22 cellular contexts compared by ENCODE assay signal in genomic region chr1:175493999-175494336, GRCh38.
DNase-seq lines count a peak whose midpoint lies in the region; ATAC-seq lines count a peak whose summit lies in the region.
"Had no signal": no experiment of that assay in that cellular context is flagged by ENCODE, and none has a peak within 500 bp of the region (broad histone marks: within the 10 kb centered on the region; RNA-seq: fewer than 3 reads in every experiment).

No MANE protein-coding gene starts in this region.

- no peak overlapping the region for H2AFZ ChIP-seq in mesenchymal stem cell (ENCODE audit: low read depth, low read length)

- H4K91ac ChIP-seq in mesenchymal stem cell (ENCODE audit: low read length), result no peak overlapping the region

- no peak overlapping the region for H3K4me2 ChIP-seq in mesenchymal stem cell (ENCODE audit: low read length, poor library complexity, severe bottlenecking)

- H3K79me1 ChIP-seq in mesenchymal stem cell (replicated peaks; ENCODE audit: low read length, poor library complexity, severe bottlenecking), result no peaks in the 10 kb centered on the region

- no peak overlapping the region for H3K4ac ChIP-seq in mesenchymal stem cell (ENCODE audit: low read depth in 1 of 2, low read length in 2 of 2)

- no peak overlapping the region for H3K27ac ChIP-seq in mesenchymal stem cell (ENCODE audit: low read length, poor library complexity, severe bottlenecking)
- H3K27ac ChIP-seq: lower lobe of right lung, right lobe of liver, thoracic aorta, uterus had no signal

- peak overlapping the region; percentile 80 for H2BK15ac ChIP-seq in mesenchymal stem cell (ENCODE audit: low read depth, poor library complexity, severe bottlenecking)

- H3K4me1 ChIP-seq in mesenchymal stem cell (ENCODE audit: control insufficient read depth, insufficient read depth, low read depth, low read length), result no peaks in the 10 kb centered on the region
- H3K4me1 ChIP-seq: lower lobe of right lung, right lobe of liver, uterus had no signal

- H3K4me3 ChIP-seq in mesenchymal stem cell (ENCODE audit: insufficient read depth in 1 of 2, low read depth in 1 of 2, low read length in 2 of 2), result no peak overlapping the region
- H3K4me3 ChIP-seq: lower lobe of right lung, right lobe of liver, thoracic aorta, uterus had no signal

- H4K8ac ChIP-seq in mesenchymal stem cell (ENCODE audit: low read length), result no peak overlapping the region

- peaks cover 0 to 14% of the 10 kb centered on the region in 2 experiments for H3K27me3 ChIP-seq in mesenchymal stem cell (ENCODE audit: control insufficient read depth in 1 of 2, insufficient read depth in 1 of 2, low read length in 2 of 2)
- H3K27me3 ChIP-seq: right lobe of liver, uterus had no signal

- H3K36me3 ChIP-seq in mesenchymal stem cell (ENCODE audit: control insufficient read depth in 1 of 2, insufficient read depth in 2 of 2, low read depth in 1 of 2, low read length in 2 of 2), result no peaks in the 10 kb centered on the region
- H3K36me3 ChIP-seq: lower lobe of right lung, right lobe of liver, thoracic aorta, uterus had no signal

- no peak overlapping the region for H2BK120ac ChIP-seq in mesenchymal stem cell (ENCODE audit: low read depth, low read length)

- 37% methylated on average over 3 of the region's 8 CpGs for WGBS in mesenchymal stem cell

- DNase-seq in DMS 273 treated with DMSO at 0.1 percent for 48 hours (lab: John Stamatoyannopoulos, UW) (peak; percentile 72), NCI-H2107 (lab: John Stamatoyannopoulos, UW) (peak; percentile 26), SW480 (ENCODE audit: low spot score) (peak; percentile 30), mesenchymal stem cell (no peak)
- no peak for DNase-seq in activated effector memory CD4-positive, alpha-beta T cell treated with anti-CD3 and anti-CD28 coated beads, Interleukin-2, amount 50 U/mL, for 16 hours
- DNase-seq: activated CD4-positive, alpha-beta memory T cell treated with anti-CD3 and anti-CD28 coated beads for 36 hours; activated CD4-positive, CD25-positive, alpha-beta regulatory T cell; activated CD8-positive, alpha-beta memory T cell treated with anti-CD3 and anti-CD28 coated beads, Interleukin-2, amount 50 U/mL, for 48 hours; Kasumi-1; kidney; lower lobe of right lung; MV-4-11; NCI-H2081 treated with DMSO at 0.1 percent for 48 hours; NCI-H774; right lobe of liver; stimulated activated naive CD4-positive, alpha-beta T cell treated with Interleukin-2 at 50 U/mL for 16 hours; T1000; uterus had no signal

- no peak overlapping the region for H2BK5ac ChIP-seq in mesenchymal stem cell (ENCODE audit: low read depth, low read length, poor library complexity, severe bottlenecking)

- peak overlapping the region in 1 of 2 experiments; percentile 50 for H2BK12ac ChIP-seq in mesenchymal stem cell (ENCODE audit: low read length in 2 of 2)

- no peak overlapping the region for H2AK5ac ChIP-seq in mesenchymal stem cell (ENCODE audit: low read length, severe bottlenecking)

- H3K14ac ChIP-seq in mesenchymal stem cell (ENCODE audit: low read length in 2 of 2), result no peak overlapping the region

- no peaks in the 10 kb centered on the region for H3K9me3 ChIP-seq in mesenchymal stem cell (ENCODE audit: control insufficient read depth, low read length)
- H3K9me3 ChIP-seq: lower lobe of right lung, right lobe of liver, thoracic aorta, uterus had no signal

- no peak overlapping the region for H3K9ac ChIP-seq in mesenchymal stem cell (ENCODE audit: low read length)

- H3K23ac ChIP-seq in mesenchymal stem cell (ENCODE audit: low read length in 2 of 2), result no peak overlapping the region

- H3K18ac ChIP-seq in mesenchymal stem cell (ENCODE audit: low read depth in 1 of 2, low read length in 2 of 2), result no peak overlapping the region

- no peak for ATAC-seq in GM21786 (IDR thresholded peaks at IDR 0.05; ENCODE audit: unreplicated experiment)
- no peak for ATAC-seq in HG03139 (IDR thresholded peaks at IDR 0.05; ENCODE audit: unreplicated experiment)
- ATAC-seq: activated T-helper 17 cell treated with anti-CD3 and anti-CD28 coated beads, Interleukin-2, amount 50 U/mL, for 72 hours; lower lobe of right lung; right lobe of liver had no signal

Comparison
In these comparisons a context has a peak if more than half of its experiments do, and no peak if none do; other contexts are left out.
1. DNase-seq: peak in DMS 273 treated with DMSO at 0.1 percent for 48 hours (single experiment), NCI-H2107 (single experiment) and SW480 (single experiment); none in mesenchymal stem cell (single experiment) and activated effector memory CD4-positive, alpha-beta T cell treated with anti-CD3 and anti-CD28 coated beads, Interleukin-2, amount 50 U/mL, for 16 hours (single experiment).